ENCODE assay signal across 9 cellular contexts in genomic region chr6:151497935-151498726, GRCh38. TPM values are rescaled to one million over a fixed set of nuclear protein-coding genes. Genes with fewer than 3 reads are reported as not detected.
DNase-seq lines count a peak whose midpoint lies in the region; ATAC-seq, FAIRE-seq and TF ChIP-seq lines count a peak whose summit lies in the region.
"Had no signal": no experiment of that assay in that cellular context is flagged by ENCODE, and none has a peak within 500 bp of the region (broad histone marks: within the 10 kb centered on the region; RNA-seq: fewer than 3 reads in every experiment).

No MANE protein-coding gene starts in this region.

- peaks cover 0 to 22% (median 13%) of the 10 kb centered on the region in 3 donors for H3K4me1 ChIP-seq in gastroesophageal sphincter

- ATAC-seq in GM18499 (IDR thresholded peaks at IDR 0.05; ENCODE audit: insufficient read depth, unreplicated experiment), result peak; percentile 93
- peak; percentile 66 for ATAC-seq in GM21526 (IDR thresholded peaks at IDR 0.05; ENCODE audit: low FRiP score, unreplicated experiment)
- ATAC-seq in HG03442 (IDR thresholded peaks at IDR 0.05; ENCODE audit: unreplicated experiment), result peak; percentile 74
- no peak for ATAC-seq in SK-N-SH treated with all-trans-retinoic acid at 6 μM for 48 hours
- ATAC-seq in gastroesophageal sphincter, result no peak

- TF ChIP-seq POLR2A in gastroesophageal sphincter (IDR thresholded peaks at IDR 0.05), result no peak

- H3K9me3 ChIP-seq in gastroesophageal sphincter, result no peaks in the 10 kb centered on the region

- DNase-seq in bronchial epithelial cell (ENCODE audit: low read depth) (peak; percentile 55), SHP77 treated with DMSO at 0.1 percent for 48 hours (lab: John Stamatoyannopoulos, UW) (no peak), hippocampal formation (lab: John Stamatoyannopoulos, UW) (no peak)
- DNase-seq: NCI-H2171 treated with DMSO at 0.1 percent for 48 hours had no signal

- H3K36me3 ChIP-seq in bronchial epithelial cell (ENCODE audit: control insufficient read depth, insufficient read depth, low read length), result no peaks in the 10 kb centered on the region
- H3K36me3 ChIP-seq in gastroesophageal sphincter, result no peaks in the 10 kb centered on the region

- no peak for TF ChIP-seq EP300 in gastroesophageal sphincter (IDR thresholded peaks at IDR 0.05)

- no peak overlapping the region for H3K27ac ChIP-seq in gastroesophageal sphincter

- no peak for FAIRE-seq in bronchial epithelial cell (lab: Jason Lieb, UNC)

- WGBS in gastroesophageal sphincter (ENCODE audit: low coverage in 1 of 2), 2 donors, result 89 to 100% methylated on average over 1 of the region's 1 CpG

- H3K4me3 ChIP-seq in bronchial epithelial cell (ENCODE audit: low read depth, low read length) (no peak overlapping the region), gastroesophageal sphincter (no peak overlapping the region)

- TF ChIP-seq CTCF in bronchial epithelial cell (IDR thresholded peaks at IDR 0.05; ENCODE audit: insufficient read depth, low read length, severe bottlenecking) (no peak), gastroesophageal sphincter (IDR thresholded peaks at IDR 0.05) (no peak)

- H3K27me3 ChIP-seq in bronchial epithelial cell (ENCODE audit: control insufficient read depth, insufficient read depth, low read length) (peaks cover 2% of the 10 kb centered on the region), gastroesophageal sphincter (peaks cover 28% of the 10 kb centered on the region)

TF ChIP-seq in SK-N-SH treated with all-trans-retinoic acid at 6 μM for 48 hours, 23 proteins besides CTCF, POLR2A, EP300 and RAD21:
- TF ChIP-seq TSHZ2 (CRISPR knock-in tag; IDR thresholded peaks at IDR 0.05) (no peak), ZFP3 (CRISPR knock-in tag; IDR thresholded peaks at IDR 0.05) (no peak), SNAI2 (CRISPR knock-in tag; IDR thresholded peaks at IDR 0.05) (no peak), TCF4 (CRISPR knock-in tag; IDR thresholded peaks at IDR 0.05; ENCODE audit: borderline replicate concordance) (no peak), OSR1 (CRISPR knock-in tag; IDR thresholded peaks at IDR 0.05) (no peak), BACH2 (CRISPR knock-in tag; IDR thresholded peaks at IDR 0.05; ENCODE audit: borderline replicate concordance) (no peak), ZFP30 (CRISPR knock-in tag; IDR thresholded peaks at IDR 0.05) (no peak), TOX (CRISPR knock-in tag; IDR thresholded peaks at IDR 0.05; ENCODE audit: borderline replicate concordance) (no peak), ISL1 (CRISPR knock-in tag; IDR thresholded peaks at IDR 0.05) (no peak), ZNF565 (CRISPR knock-in tag; conservative IDR thresholded peaks at IDR 0.05; ENCODE audit: low read depth) (no peak), PPARA (CRISPR knock-in tag; IDR thresholded peaks at IDR 0.05; ENCODE audit: borderline replicate concordance) (no peak), ARNTL (CRISPR knock-in tag; IDR thresholded peaks at IDR 0.05; ENCODE audit: borderline replicate concordance, low read depth) (no peak), GLIS3 (CRISPR knock-in tag; IDR thresholded peaks at IDR 0.05) (no peak), ESRRG (CRISPR knock-in tag; IDR thresholded peaks at IDR 0.05) (no peak), RARB (CRISPR knock-in tag; IDR thresholded peaks at IDR 0.05) (no peak)
- TF ChIP-seq, protein P1, sequence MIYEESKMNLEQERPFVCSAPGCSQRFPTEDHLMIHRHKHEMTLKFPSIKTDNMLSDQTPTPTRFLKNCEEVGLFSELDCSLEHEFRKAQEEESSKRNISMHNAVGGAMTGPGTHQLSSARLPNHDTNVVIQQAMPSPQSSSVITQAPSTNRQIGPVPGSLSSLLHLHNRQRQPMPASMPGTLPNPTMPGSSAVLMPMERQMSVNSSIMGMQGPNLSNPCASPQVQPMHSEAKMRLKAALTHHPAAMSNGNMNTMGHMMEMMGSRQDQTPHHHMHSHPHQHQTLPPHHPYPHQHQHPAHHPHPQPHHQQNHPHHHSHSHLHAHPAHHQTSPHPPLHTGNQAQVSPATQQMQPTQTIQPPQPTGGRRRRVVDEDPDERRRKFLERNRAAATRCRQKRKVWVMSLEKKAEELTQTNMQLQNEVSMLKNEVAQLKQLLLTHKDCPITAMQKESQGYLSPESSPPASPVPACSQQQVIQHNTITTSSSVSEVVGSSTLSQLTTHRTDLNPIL (CRISPR knock-in tag; IDR thresholded peaks at IDR 0.05; ENCODE audit: low read depth), result no peak
- TF ChIP-seq, protein P2, sequence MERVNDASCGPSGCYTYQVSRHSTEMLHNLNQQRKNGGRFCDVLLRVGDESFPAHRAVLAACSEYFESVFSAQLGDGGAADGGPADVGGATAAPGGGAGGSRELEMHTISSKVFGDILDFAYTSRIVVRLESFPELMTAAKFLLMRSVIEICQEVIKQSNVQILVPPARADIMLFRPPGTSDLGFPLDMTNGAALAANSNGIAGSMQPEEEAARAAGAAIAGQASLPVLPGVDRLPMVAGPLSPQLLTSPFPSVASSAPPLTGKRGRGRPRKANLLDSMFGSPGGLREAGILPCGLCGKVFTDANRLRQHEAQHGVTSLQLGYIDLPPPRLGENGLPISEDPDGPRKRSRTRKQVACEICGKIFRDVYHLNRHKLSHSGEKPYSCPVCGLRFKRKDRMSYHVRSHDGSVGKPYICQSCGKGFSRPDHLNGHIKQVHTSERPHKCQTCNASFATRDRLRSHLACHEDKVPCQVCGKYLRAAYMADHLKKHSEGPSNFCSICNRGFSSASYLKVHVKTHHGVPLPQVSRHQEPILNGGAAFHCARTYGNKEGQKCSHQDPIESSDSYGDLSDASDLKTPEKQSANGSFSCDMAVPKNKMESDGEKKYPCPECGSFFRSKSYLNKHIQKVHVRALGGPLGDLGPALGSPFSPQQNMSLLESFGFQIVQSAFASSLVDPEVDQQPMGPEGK (CRISPR knock-in tag; IDR thresholded peaks at IDR 0.05; ENCODE audit: borderline replicate concordance), result no peak
TF ChIP-seq in SK-N-SH treated with all-trans-retinoic acid at 6 μM for 48 hours: peak in this region for 0.

RNA-seq across cellular contexts. Expression of gene CCDC170, which starts 4.3 kb away (rescaled TPM):
- not detected in 2 replicates for total RNA-seq in bronchial epithelial cell
- 1 to 10 TPM in 1 of 4 donors, under 1 TPM in 3; 0.23 to 1.2 (median 0.77) TPM for total RNA-seq in gastroesophageal sphincter

RNA-seq across cellular contexts. Expression of gene RMND1, which starts 46.2 kb away (rescaled TPM):
- total RNA-seq in bronchial epithelial cell (25.0 and 51.6 TPM in 2 replicates), gastroesophageal sphincter (10 to 100 TPM; 13.2 to 17.8 (median 14.1) TPM)

Comparison
In these comparisons a context has a peak if more than half of its experiments do, and no peak if none do; other contexts are left out.
1. ATAC-seq: peak in GM18499 (single experiment), GM21526 (single experiment) and HG03442 (single experiment); none in SK-N-SH treated with all-trans-retinoic acid at 6 μM for 48 hours (single experiment) and gastroesophageal sphincter (single experiment).